1 cellular context compared by ENCODE assay signal in the genomic region with DNA sequence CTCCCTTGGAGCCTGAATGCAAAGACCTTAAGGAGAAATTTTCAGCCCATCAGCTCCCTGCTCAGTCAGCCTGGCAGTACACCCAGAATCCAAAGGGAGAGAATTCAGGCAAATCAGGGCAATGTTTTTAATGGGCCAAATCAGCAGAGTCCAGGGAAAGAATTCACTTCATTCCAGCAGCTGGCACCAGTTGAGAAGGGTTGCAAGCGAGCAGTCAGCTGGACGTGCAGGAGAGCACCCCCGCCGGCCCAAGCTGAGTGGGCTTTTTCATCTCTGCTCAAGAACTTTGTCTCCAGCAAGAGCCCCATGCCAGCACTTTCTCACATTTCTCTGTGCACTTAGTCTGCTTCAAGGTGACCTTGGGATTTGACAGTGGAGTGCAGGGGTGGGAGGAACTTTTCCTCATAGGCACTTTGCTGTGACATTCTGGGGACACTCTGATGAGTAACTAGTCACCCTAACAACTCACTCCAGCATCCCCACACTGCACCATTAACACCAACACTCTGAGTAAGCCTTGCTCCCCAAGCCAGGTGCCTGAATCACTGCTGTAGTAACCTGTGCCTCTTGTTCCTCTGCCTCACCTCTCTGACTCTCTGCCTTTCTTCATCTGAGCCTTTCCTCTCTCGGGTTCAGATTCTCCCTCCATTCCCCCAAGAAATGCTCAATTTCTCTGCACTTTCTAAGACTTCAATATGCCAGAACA.
A peak's percentile ranks its signal among the peaks of the same experiment; 100 is the strongest.
TF ChIP-seq lines count a peak whose summit lies in the region.

No MANE protein-coding gene starts in this region.

TF ChIP-seq in K562, 482 proteins besides CTCF, POLR2A, EP300 and RAD21:
- no peak for TF ChIP-seq MECOM (CRISPR knock-in tag; IDR thresholded peaks at IDR 0.05)
- no peak for TF ChIP-seq CTBP1 (IDR thresholded peaks at IDR 0.05; ENCODE audit: borderline replicate concordance)
- 0 out of 2 replicates have a peak, but pooled peaks have one; percentile 17 for TF ChIP-seq ESRRA (IDR thresholded peaks at IDR 0.05; ENCODE audit: borderline replicate concordance, low read depth)
TF ChIP-seq in K562: peak in this region for 1.
